28 cellular contexts compared by ENCODE assay signal in the genomic region with DNA sequence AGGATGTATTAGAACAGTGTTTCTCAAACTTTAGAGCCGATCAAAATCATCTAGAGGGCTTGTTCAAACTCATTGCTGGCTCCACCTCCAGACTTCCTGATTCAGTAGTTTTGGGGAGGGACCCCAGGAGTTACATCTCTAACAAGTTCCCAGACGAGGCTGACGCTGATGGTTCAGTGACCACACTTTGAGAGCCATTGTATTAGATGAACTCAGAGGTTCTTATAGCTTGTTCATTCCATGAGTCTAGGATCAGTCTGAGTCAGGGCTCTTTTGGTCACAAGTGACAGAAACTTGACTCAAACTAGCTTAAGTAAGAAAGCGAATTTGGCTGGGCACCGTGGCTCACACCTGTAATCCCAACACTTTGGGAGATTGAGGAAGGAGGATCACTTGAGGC. TPM values are rescaled to one million over a fixed set of nuclear protein-coding genes. Genes with fewer than 3 reads are reported as not detected.
"Had no signal": no experiment of that assay in that cellular context is flagged by ENCODE, and none has a peak within 500 bp of the region (broad histone marks: within the 10 kb centered on the region; RNA-seq: fewer than 3 reads in every experiment).

No MANE protein-coding gene starts in this region.

- H3K4me3 ChIP-seq: left lung, lower lobe of right lung, ovary, right atrium auricular region, right lobe of liver, skin epidermis, tibial nerve, uterus had no signal

- H3K36me3 Mint-ChIP-seq: immature natural killer cell; naive B cell; natural killer cell; stimulated activated memory B cell treated with anti-CD40 and anti-IgM and Interleukin-4, amounts not matched to agents 10 μg/mL and 1 μg/mL and 100 μg/mL, for 72 hours; type B pancreatic cell had no signal

- H3K9me3 Mint-ChIP-seq: immature natural killer cell; natural killer cell; stimulated activated memory B cell treated with anti-CD40 and anti-IgM and Interleukin-4, amounts not matched to agents 10 μg/mL and 1 μg/mL and 100 μg/mL, for 72 hours; stimulated activated naive CD8-positive, alpha-beta T cell treated with anti-CD3 and anti-CD28 coated beads, Interleukin-15, amount 100 ng/mL, for 72 hours had no signal

- H3K27ac ChIP-seq: left lung, lower lobe of right lung, ovary, right atrium auricular region, right lobe of liver, skin epidermis, tibial nerve, uterus had no signal

- FAIRE-seq: islet of Langerhans, kidney had no signal

- H3K36me3 ChIP-seq: left lung, lower lobe of right lung, ovary, right atrium auricular region, right lobe of liver, tibial nerve, uterus had no signal

- H3K4me1 Mint-ChIP-seq: immature natural killer cell; naive B cell; natural killer cell; stimulated activated memory B cell treated with anti-CD40 and anti-IgM and Interleukin-4, amounts not matched to agents 10 μg/mL and 1 μg/mL and 100 μg/mL, for 72 hours; stimulated activated naive CD8-positive, alpha-beta T cell treated with anti-CD3 and anti-CD28 coated beads, Interleukin-15, amount 100 ng/mL, for 72 hours had no signal

- H3K27me3 Mint-ChIP-seq: naive B cell; stimulated activated memory B cell treated with anti-CD40 and anti-IgM and Interleukin-4, amounts not matched to agents 10 μg/mL and 1 μg/mL and 100 μg/mL, for 72 hours; stimulated activated naive CD8-positive, alpha-beta T cell treated with anti-CD3 and anti-CD28 coated beads, Interleukin-15, amount 100 ng/mL, for 72 hours; type B pancreatic cell had no signal

- H3K9me3 ChIP-seq: left lung, lower lobe of right lung, ovary, right atrium auricular region, right lobe of liver, tibial nerve, uterus had no signal

- H3K27me3 ChIP-seq: left lung, ovary, right atrium auricular region, right lobe of liver, tibial nerve, uterus had no signal

- DNase-seq: hypothalamus; immature natural killer cell; kidney; left colon; left lung; lower lobe of right lung; mammary epithelial cell; mesenchymal stem cell; naive B cell; natural killer cell; ovary; right lobe of liver; stimulated activated CD4-positive, alpha-beta T cell treated with anti-CD3 and anti-CD28 coated beads, Interleukin-12 subunit alpha, Interleukin-12 subunit beta, amount 100 ng/mL, for 4 hours; stimulated activated CD4-positive, alpha-beta T cell treated with anti-CD3 and anti-CD28 coated beads, Interleukin-15, amount 100 ng/mL, for 24 hours; stimulated activated CD4-positive, alpha-beta T cell treated with anti-CD3 and anti-CD28 coated beads, Interleukin-2, amount 100 ng/mL, for 24 hours; stimulated activated CD4-positive, alpha-beta T cell treated with anti-CD3 and anti-CD28 coated beads, Interleukin-4, amount 100 ng/mL, for 24 hours; stimulated activated naive CD4-positive, alpha-beta T cell treated with Interleukin-2 at 50 U/mL for 16 hours; stimulated activated naive CD8-positive, alpha-beta T cell treated with anti-CD3 and anti-CD28 coated beads, Interleukin-15, amount 100 ng/mL, for 72 hours; substantia nigra; uterus had no signal

- H3K4me3 Mint-ChIP-seq: immature natural killer cell; naive B cell; natural killer cell; stimulated activated memory B cell treated with anti-CD40 and anti-IgM and Interleukin-4, amounts not matched to agents 10 μg/mL and 1 μg/mL and 100 μg/mL, for 72 hours; stimulated activated naive CD8-positive, alpha-beta T cell treated with anti-CD3 and anti-CD28 coated beads, Interleukin-15, amount 100 ng/mL, for 72 hours; type B pancreatic cell had no signal

- ATAC-seq: left colon; lower lobe of right lung; natural killer cell; right lobe of liver; stimulated activated memory B cell treated with anti-CD40 and anti-IgM and Interleukin-4, amounts not matched to agents 10 μg/mL and 1 μg/mL and 100 μg/mL, for 72 hours; stimulated activated naive CD8-positive, alpha-beta T cell treated with anti-CD3 and anti-CD28 coated beads, Interleukin-15, amount 100 ng/mL, for 72 hours had no signal

- H3K4me1 ChIP-seq: left lung, lower lobe of right lung, right atrium auricular region, right lobe of liver, tibial nerve, uterus had no signal

- H3K27ac Mint-ChIP-seq: immature natural killer cell; naive B cell; natural killer cell; progenitor cell of endocrine pancreas; stimulated activated memory B cell treated with anti-CD40 and anti-IgM and Interleukin-4, amounts not matched to agents 10 μg/mL and 1 μg/mL and 100 μg/mL, for 72 hours; stimulated activated naive CD8-positive, alpha-beta T cell treated with anti-CD3 and anti-CD28 coated beads, Interleukin-15, amount 100 ng/mL, for 72 hours; type B pancreatic cell had no signal

RNA-seq across cellular contexts. Expression of a gene that starts 11.5 kb away (rescaled TPM):
- total RNA-seq: natural killer cell, pulmonary artery endothelial cell had no signal
- polyA plus RNA-seq: immature natural killer cell had no signal
